In the genomic region with DNA sequence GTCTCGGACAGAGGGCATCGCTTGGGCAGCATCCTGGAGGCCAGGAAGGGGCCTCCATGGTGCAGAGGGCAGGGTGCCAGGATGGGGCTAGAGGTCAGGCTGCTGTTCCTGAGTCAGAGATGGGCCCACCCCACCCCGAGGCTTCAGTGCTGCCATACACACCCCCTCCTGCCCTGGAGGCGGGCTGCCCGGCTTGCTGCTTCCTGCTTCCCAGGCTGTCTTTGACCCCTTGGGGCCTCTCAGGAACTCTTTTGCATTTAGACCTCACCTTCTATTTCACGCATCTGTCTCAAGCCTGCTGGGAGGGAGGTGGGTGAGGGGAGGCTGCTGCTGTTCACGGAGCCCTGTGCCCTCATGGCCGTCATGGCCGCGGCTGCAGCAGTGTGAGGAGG, we compare ENCODE assay signal across 8 cellular contexts. TPM values are rescaled to one million over a fixed set of nuclear protein-coding genes. Genes with fewer than 3 reads are reported as not detected.
DNase-seq lines count a peak whose midpoint lies in the region; ATAC-seq and TF ChIP-seq lines count a peak whose summit lies in the region.

No MANE protein-coding gene starts in this region.

- H3K4me3 ChIP-seq in mesendoderm (ENCODE audit: low read length) (no peak overlapping the region), A673 (ENCODE audit: low read depth, low read length, poor library complexity, severe bottlenecking) (no peak overlapping the region)

- POLR2A ChIA-PET in A673 (lab: Charles Lee; ENCODE audit: low non-redundant PET) = no interaction called here

- no peaks in the 10 kb centered on the region for H3K9me3 Mint-ChIP-seq in activated naive CD8-positive, alpha-beta T cell (ENCODE audit: low read depth)

- WGBS in mesendoderm (ENCODE audit: extremely low coverage, insufficient coverage, low lambda C conversion rate) = no CpG with 5 or more reads among the region's 10 CpGs

- H3K27ac ChIP-seq in mesendoderm (ENCODE audit: low read depth, low read length) = no peak overlapping the region
- H3K27ac ChIP-seq in A673 (ENCODE audit: low read depth, low read length, poor library complexity, severe bottlenecking) = no peak overlapping the region

- peaks cover 26% of the 10 kb centered on the region for H3K4me1 Mint-ChIP-seq in activated naive CD8-positive, alpha-beta T cell (ENCODE audit: low read depth)

- H3K4me1 ChIP-seq in mesendoderm (ENCODE audit: control insufficient read depth, low read depth, low read length) (peaks cover 3% of the 10 kb centered on the region), A673 (ENCODE audit: insufficient read depth, low read length, poor library complexity, severe bottlenecking) (no peaks in the 10 kb centered on the region)

- no TSS peak for BruUV-seq in A673 (replicated peaks; lab: Mats Ljungman, UMichigan)

- no peak overlapping the region for H4K5ac ChIP-seq in mesendoderm (ENCODE audit: low read length)

- H3K18ac ChIP-seq in mesendoderm (ENCODE audit: low read length) = no peak overlapping the region

- H3K4me3 Mint-ChIP-seq in activated naive CD8-positive, alpha-beta T cell = peak overlapping the region; percentile 89

- DNase-seq in CD1c-positive myeloid dendritic cell (ENCODE audit: extremely low spot score) (peak; percentile 21), mesendoderm (peak; percentile 38), A673 (ENCODE audit: low spot score) (no peak), DMS 273 (lab: John Stamatoyannopoulos, UW; ENCODE audit: unreplicated experiment) (no peak), HPDE6-E6E7 (ENCODE audit: extremely low spot score) (no peak)

- H3K27me3 Mint-ChIP-seq in activated naive CD8-positive, alpha-beta T cell = no peaks in the 10 kb centered on the region

- H3K23ac ChIP-seq in mesendoderm (ENCODE audit: low read length) = no peak overlapping the region

- peaks cover 2% of the 10 kb centered on the region for H3K79me1 ChIP-seq in mesendoderm (ENCODE audit: low read length)

- no peak overlapping the region for H2BK120ac ChIP-seq in mesendoderm (ENCODE audit: low read depth, low read length)

- H3K9ac ChIP-seq in mesendoderm (ENCODE audit: low read length) = no peak overlapping the region

- no peak overlapping the region for H2BK15ac ChIP-seq in mesendoderm (replicated peaks; ENCODE audit: low read depth)

- H2BK5ac ChIP-seq in mesendoderm (ENCODE audit: low read length) = no peak overlapping the region

- no peaks in the 10 kb centered on the region for H3K9me3 ChIP-seq in A673 (ENCODE audit: low read depth, low read length, poor library complexity, severe bottlenecking)

- H3K27me3 ChIP-seq in mesendoderm (ENCODE audit: insufficient read depth, low read length, poor library complexity) (no peaks in the 10 kb centered on the region), A673 (replicated peaks; ENCODE audit: insufficient read depth, low read depth, low read length, poor library complexity) (no peaks in the 10 kb centered on the region)

- H3K79me2 ChIP-seq in mesendoderm (ENCODE audit: control insufficient read depth, insufficient read depth, low read length) = no peaks in the 10 kb centered on the region

- CTCF ChIA-PET in A673 (lab: Charles Lee) = no interaction called here

- H3K36me3 ChIP-seq in mesendoderm (ENCODE audit: control insufficient read depth, insufficient read depth, low read length) = no peaks in the 10 kb centered on the region
- H3K36me3 ChIP-seq in A673 (ENCODE audit: insufficient read depth, low read length, poor library complexity, severe bottlenecking) = no peaks in the 10 kb centered on the region

- TF ChIP-seq CTCF in A673 (conservative IDR thresholded peaks at IDR 0.05; ENCODE audit: low read depth, low read length) = no peak

- ATAC-seq in HG03139 (IDR thresholded peaks at IDR 0.05; ENCODE audit: unreplicated experiment) (peak; percentile 48), HG03571 (IDR thresholded peaks at IDR 0.05; ENCODE audit: unreplicated experiment) (no peak)

- peak overlapping the region; percentile 73 for H3K56ac ChIP-seq in mesendoderm (ENCODE audit: low read length)

- no peak overlapping the region for H4K8ac ChIP-seq in mesendoderm (ENCODE audit: low read depth, low read length)

- peak overlapping the region; percentile 79 for H3K27ac Mint-ChIP-seq in activated naive CD8-positive, alpha-beta T cell

- H3K4me2 ChIP-seq in mesendoderm (ENCODE audit: low read length) = no peak overlapping the region

- no peak overlapping the region for H3K4ac ChIP-seq in mesendoderm (ENCODE audit: low read depth, low read length)

- no peaks in the 10 kb centered on the region for H3K36me3 Mint-ChIP-seq in activated naive CD8-positive, alpha-beta T cell

- intact Hi-C loops in A673 (cut with micrococcal nuclease; ENCODE audit: unreplicated experiment) = no loop called here

- H2AK5ac ChIP-seq in mesendoderm (ENCODE audit: low read length) = no peak overlapping the region

RNA-seq across cellular contexts. Expression of gene GRAMD4, which starts 6.6 kb away (rescaled TPM):
- polyA plus RNA-seq in mesendoderm (2013, experiment 1 of 2) = 5.7 TPM
- 6.5 TPM for polyA plus RNA-seq in mesendoderm (2013, experiment 2 of 2)
- total RNA-seq in A673 (2021) = 18.4 and 21.3 TPM in 2 replicates

Comparison
In these comparisons a context has a peak if more than half of its experiments do, and no peak if none do; other contexts are left out.
1. DNase-seq: peak in CD1c-positive myeloid dendritic cell (single experiment) and mesendoderm (single experiment); none in A673 (single experiment), DMS 273 (single experiment) and HPDE6-E6E7 (single experiment).